Comparison of ENCODE assay signal across 9 cellular contexts in the genomic region with DNA sequence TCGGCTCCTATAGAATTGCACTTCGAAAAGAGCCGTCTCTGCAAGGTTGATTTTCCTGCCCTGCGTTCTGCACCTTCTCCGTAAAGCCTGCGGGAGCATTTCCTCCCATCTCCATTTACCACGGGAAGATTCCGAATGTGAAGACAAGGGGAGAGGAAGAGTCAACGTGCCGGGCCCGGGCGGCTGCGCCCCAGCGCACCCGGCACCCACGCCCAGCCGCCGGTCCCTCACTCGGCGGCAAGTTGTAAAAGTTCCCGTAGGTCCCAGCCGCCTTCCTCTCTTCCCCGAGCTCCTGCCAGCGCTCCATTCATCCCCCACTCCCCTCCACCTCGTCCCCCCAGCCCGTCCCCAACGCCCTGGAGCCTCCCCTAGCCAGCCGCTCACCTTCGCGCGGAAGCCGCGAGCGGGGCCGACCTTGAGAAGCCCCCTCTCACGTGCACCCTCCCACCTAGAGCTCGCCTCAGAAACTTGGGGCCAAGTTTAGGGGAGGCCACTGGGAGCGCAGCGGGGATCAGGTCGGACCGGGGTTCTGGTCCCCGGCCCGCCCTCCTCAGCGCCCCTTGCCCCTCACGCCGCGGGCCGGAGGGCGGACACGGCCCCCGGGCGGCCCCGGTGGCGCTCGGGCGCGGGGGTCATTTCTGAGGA. TPM values are rescaled to one million over a fixed set of nuclear protein-coding genes. Genes with fewer than 3 reads are reported as not detected.
DNase-seq lines count a peak whose midpoint lies in the region; TF ChIP-seq lines count a peak whose summit lies in the region.
"Had no signal": no experiment of that assay in that cellular context is flagged by ENCODE, and none has a peak within 500 bp of the region (broad histone marks: within the 10 kb centered on the region; RNA-seq: fewer than 3 reads in every experiment).

No MANE protein-coding gene starts in this region.

- CTCF ChIA-PET in MCF 10A (lab: Yijun Ruan, JAX) = no interaction called here

- H3K27me3 ChIP-seq in layer of hippocampus (ENCODE audit: control insufficient read depth, insufficient read depth, low read length) (peaks cover 8% of the 10 kb centered on the region), suprapubic skin (no peaks in the 10 kb centered on the region)

- no peaks in the 10 kb centered on the region for H3K9me3 ChIP-seq in suprapubic skin

- peak overlapping the region; percentile 68 for H3K27ac ChIP-seq in layer of hippocampus (ENCODE audit: low read depth, low read length)
- H3K27ac ChIP-seq in suprapubic skin = peak overlapping the region; percentile 70
- H3K27ac ChIP-seq: epithelial cell of prostate had no signal

- no peaks in the 10 kb centered on the region for H3K36me3 Mint-ChIP-seq in MCF 10A (ENCODE audit: insufficient read depth, unreplicated experiment)
- H3K36me3 Mint-ChIP-seq: IgD-negative memory B cell had no signal

- no peak for TF ChIP-seq CTCF in MCF 10A (IDR thresholded peaks at IDR 0.05; ENCODE audit: unreplicated experiment)
- no peak for TF ChIP-seq CTCF in suprapubic skin (IDR thresholded peaks at IDR 0.05)

- DNase-seq in HK-2 (ENCODE audit: unreplicated experiment) (peak; percentile 17), MCF 10A (ENCODE audit: unreplicated experiment) (no peak), suprapubic skin (ENCODE audit: low spot score in 2 of 2) (no peak), NCI-H774 (lab: John Stamatoyannopoulos, UW) (no peak), DMS79 (lab: John Stamatoyannopoulos, UW) (no peak), T-helper 9 cell (no peak)

- no peak overlapping the region for H3K27ac Mint-ChIP-seq in MCF 10A (ENCODE audit: low read depth, unreplicated experiment)
- H3K27ac Mint-ChIP-seq: IgD-negative memory B cell had no signal

- no peak for TF ChIP-seq EP300 in suprapubic skin (IDR thresholded peaks at IDR 0.05)

- no peaks in the 10 kb centered on the region for H3K36me3 ChIP-seq in suprapubic skin

- intact Hi-C loops in MCF 10A (cut with micrococcal nuclease) = no loop called here

- no peak for TF ChIP-seq POLR2A in suprapubic skin (IDR thresholded peaks at IDR 0.05)

- H3K4me3 Mint-ChIP-seq in MCF 10A (ENCODE audit: unreplicated experiment) = peak overlapping the region; percentile 81

- H3K4me3 ChIP-seq in suprapubic skin = peak overlapping the region; percentile 86

- under 1% methylated on average over 26 of the region's 57 CpGs for WGBS in suprapubic skin

- H3K4me1 Mint-ChIP-seq in MCF 10A (ENCODE audit: insufficient read depth, unreplicated experiment) = peaks cover 5% of the 10 kb centered on the region

- H3K9me3 Mint-ChIP-seq in MCF 10A (ENCODE audit: unreplicated experiment) = no peaks in the 10 kb centered on the region

- POLR2A ChIA-PET in MCF 10A (lab: Yijun Ruan, JAX) = interaction anchor here (0.6 kb wide), 1 partner anchor 1405 kb away, joined by 3 read pairs; no protein-coding TSS in a partner anchor

- BruUV-seq in MCF 10A (replicated peaks; lab: Mats Ljungman, UMichigan) = no TSS peak

- no peaks in the 10 kb centered on the region for H3K27me3 Mint-ChIP-seq in MCF 10A (ENCODE audit: insufficient read depth, unreplicated experiment)

- H3K4me1 ChIP-seq in suprapubic skin = peaks cover 48% of the 10 kb centered on the region

RNA-seq across cellular contexts. Expression of a gene that starts 0.4 kb away (rescaled TPM):
- total RNA-seq in MCF 10A (2022) (not detected in 2 replicates), suprapubic skin (10 to 100 TPM in 2 of 4 donors, 1 to 10 TPM in 2; 6.5 to 12.3 (median 8.9) TPM)
